ENCODE assay signal across 8 cellular contexts in genomic region chr1:11550664-11551283, GRCh38.
A peak's percentile ranks its signal among the peaks of the same experiment; 100 is the strongest.
DNase-seq lines count a peak whose midpoint lies in the region; ATAC-seq and TF ChIP-seq lines count a peak whose summit lies in the region.

No MANE protein-coding gene starts in this region.

- no peak for TF ChIP-seq CTCF in CD8-positive, alpha-beta T cell (IDR thresholded peaks at IDR 0.05)

- H3K4me1 ChIP-seq in CD8-positive, alpha-beta T cell (ENCODE audit: insufficient read depth, low read length): no peaks in the 10 kb centered on the region

- no peaks in the 10 kb centered on the region for H3K36me3 ChIP-seq in CD8-positive, alpha-beta T cell (ENCODE audit: insufficient read depth, low read length)

- no peaks in the 10 kb centered on the region for H3K36me3 Mint-ChIP-seq in CD8-positive, alpha-beta T cell
- H3K36me3 Mint-ChIP-seq in activated naive CD8-positive, alpha-beta T cell treated with anti-CD3 and anti-CD28 coated beads, Interleukin-2, amount 10 ng/mL, durations not matched to agents 7 days and 5 days: no peaks in the 10 kb centered on the region

- peaks cover 6% of the 10 kb centered on the region for H3K27me3 ChIP-seq in CD8-positive, alpha-beta T cell (ENCODE audit: insufficient read depth, low read length)

- no peak overlapping the region for H3K4me3 ChIP-seq in CD8-positive, alpha-beta T cell (ENCODE audit: low read depth, low read length)

- H3K4me3 Mint-ChIP-seq in CD8-positive, alpha-beta T cell: no peak overlapping the region
- no peak overlapping the region for H3K4me3 Mint-ChIP-seq in activated naive CD8-positive, alpha-beta T cell treated with anti-CD3 and anti-CD28 coated beads, Interleukin-2, amount 10 ng/mL, durations not matched to agents 7 days and 5 days

- intact Hi-C loops in CD8-positive, alpha-beta T cell (cut with DNase I, micrococcal nuclease): no loop called here

- H3K9me3 ChIP-seq in CD8-positive, alpha-beta T cell (ENCODE audit: low read length): no peaks in the 10 kb centered on the region

- no peak overlapping the region for H3K27ac ChIP-seq in CD8-positive, alpha-beta T cell (ENCODE audit: low read depth, low read length)

- H3K27me3 Mint-ChIP-seq in CD8-positive, alpha-beta T cell (ENCODE audit: low read depth): peaks cover 67% of the 10 kb centered on the region
- peaks cover 16% of the 10 kb centered on the region for H3K27me3 Mint-ChIP-seq in activated naive CD8-positive, alpha-beta T cell treated with anti-CD3 and anti-CD28 coated beads, Interleukin-2, amount 10 ng/mL, durations not matched to agents 7 days and 5 days

- peak; percentile 38 for ATAC-seq in CD8-positive, alpha-beta T cell
- no peak for ATAC-seq in activated naive CD8-positive, alpha-beta T cell treated with anti-CD3 and anti-CD28 coated beads, Interleukin-2, amount 10 ng/mL, durations not matched to agents 7 days and 5 days (ENCODE audit: low read depth)
- no peak for ATAC-seq in GM19324 (IDR thresholded peaks at IDR 0.05; ENCODE audit: low FRiP score, unreplicated experiment)

- DNase-seq in CD8-positive, alpha-beta T cell: peak in 2 of 7 experiments; percentile 11 to 16
- DNase-seq in Kasumi-1 (lab: John Stamatoyannopoulos, UW) (peak; percentile 76 to 85), iPS DF 19.7 (ENCODE audit: low read depth, low spot score) (peak; percentile 61), cerebellar nuclear complex (lab: John Stamatoyannopoulos, UW) (no peak), NCI-H1092 (lab: John Stamatoyannopoulos, UW) (no peak)
- peak; percentile 60 for DNase-seq in activated naive CD8-positive, alpha-beta T cell treated with anti-CD3 and anti-CD28 coated beads, Interleukin-2, amount 10 ng/mL, durations not matched to agents 7 days and 5 days
- peak; percentile 9 to 22 for DNase-seq in stimulated activated CD4-positive, alpha-beta T cell treated with anti-CD3 and anti-CD28 coated beads, Interleukin-4, amount 100 ng/mL, for 48 hours (ENCODE audit: low read depth in 2 of 2)

- POLR2A ChIA-PET in CD8-positive, alpha-beta T cell (lab: Charles Lee): no interaction called here
- POLR2A ChIA-PET in activated naive CD8-positive, alpha-beta T cell treated with anti-CD3 and anti-CD28 coated beads, Interleukin-2, amount 10 ng/mL, durations not matched to agents 7 days and 5 days (lab: Charles Lee): interaction anchor here (0.6 to 0.7 kb wide), 2 partner anchors 54 to 436 kb away, joined by 3 read pairs; no protein-coding TSS in a partner anchor

- H3K4me1 Mint-ChIP-seq in CD8-positive, alpha-beta T cell (ENCODE audit: low read depth): peaks cover 5% of the 10 kb centered on the region
- no peaks in the 10 kb centered on the region for H3K4me1 Mint-ChIP-seq in activated naive CD8-positive, alpha-beta T cell treated with anti-CD3 and anti-CD28 coated beads, Interleukin-2, amount 10 ng/mL, durations not matched to agents 7 days and 5 days

- CTCF ChIA-PET in CD8-positive, alpha-beta T cell (lab: Charles Lee): interaction anchor here (1.4 kb wide), 1 partner anchor 92 kb away, joined by 3 read pairs; no protein-coding TSS in a partner anchor

- no peaks in the 10 kb centered on the region for H3K9me3 Mint-ChIP-seq in CD8-positive, alpha-beta T cell
- H3K9me3 Mint-ChIP-seq in activated naive CD8-positive, alpha-beta T cell treated with anti-CD3 and anti-CD28 coated beads, Interleukin-2, amount 10 ng/mL, durations not matched to agents 7 days and 5 days: no peaks in the 10 kb centered on the region

- H3K27ac Mint-ChIP-seq in CD8-positive, alpha-beta T cell: no peak overlapping the region
- H3K27ac Mint-ChIP-seq in activated naive CD8-positive, alpha-beta T cell treated with anti-CD3 and anti-CD28 coated beads, Interleukin-2, amount 10 ng/mL, durations not matched to agents 7 days and 5 days: no peak overlapping the region

Comparison
In these comparisons a context has a peak if more than half of its experiments do, and no peak if none do; other contexts are left out.
1. DNase-seq: peak in Kasumi-1 (2 of 2), activated naive CD8-positive, alpha-beta T cell treated with anti-CD3 and anti-CD28 coated beads, Interleukin-2, amount 10 ng/mL, durations not matched to agents 7 days and 5 days (single experiment), iPS DF 19.7 (single experiment) and stimulated activated CD4-positive, alpha-beta T cell treated with anti-CD3 and anti-CD28 coated beads, Interleukin-4, amount 100 ng/mL, for 48 hours (2 of 2); none in cerebellar nuclear complex (0 of 2) and NCI-H1092 (single experiment).